Comparison of ENCODE assay signal across 19 cellular contexts in the genomic region with DNA sequence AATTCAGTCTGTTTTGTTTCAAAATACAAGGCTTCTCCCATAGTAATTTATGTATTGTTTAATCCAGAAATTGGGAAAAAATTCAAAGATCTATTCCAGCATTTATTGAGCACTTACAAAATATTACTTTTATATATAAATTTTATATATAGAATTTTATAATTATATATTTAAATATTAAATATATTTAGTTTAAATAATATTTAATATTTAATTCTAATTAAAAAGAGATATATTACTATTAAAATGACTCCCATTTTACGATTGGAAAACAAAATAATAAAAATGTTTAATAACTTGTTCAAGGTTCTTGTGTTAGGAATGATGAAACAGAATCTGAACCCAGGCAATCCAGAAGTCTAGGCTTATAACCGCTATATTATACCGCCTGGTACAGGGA. TPM values are rescaled to one million over a fixed set of nuclear protein-coding genes. Genes with fewer than 3 reads are reported as not detected.
DNase-seq lines count a peak whose midpoint lies in the region; ATAC-seq, FAIRE-seq and TF ChIP-seq lines count a peak whose summit lies in the region.
"Had no signal": no experiment of that assay in that cellular context is flagged by ENCODE, and none has a peak within 500 bp of the region (broad histone marks: within the 10 kb centered on the region; RNA-seq: fewer than 3 reads in every experiment).

No MANE protein-coding gene starts in this region.

- H3K27me3 Mint-ChIP-seq in WTC11 (ENCODE audit: low read depth): no peaks in the 10 kb centered on the region
- H3K27me3 Mint-ChIP-seq in endodermal cell (ENCODE audit: insufficient read depth): no peaks in the 10 kb centered on the region

- CTCF ChIA-PET in WTC11 (lab: Charles Lee): no interaction called here

- no peak overlapping the region for H3K27ac Mint-ChIP-seq in WTC11
- no peak overlapping the region for H3K27ac Mint-ChIP-seq in endodermal cell
- H3K27ac Mint-ChIP-seq: GM23338, H9 had no signal

- H3K4me1 Mint-ChIP-seq in WTC11 (peaks cover 9% of the 10 kb centered on the region), endodermal cell (no peaks in the 10 kb centered on the region)
- H3K4me1 Mint-ChIP-seq: CD4-positive, alpha-beta memory T cell; GM23338; H9 had no signal

- no peak overlapping the region for H3K9ac ChIP-seq in kidney (ENCODE audit: low read length in 2 of 2)
- no peak overlapping the region for H3K9ac ChIP-seq in endodermal cell (ENCODE audit: extremely low read depth, low read length, poor library complexity, severe bottlenecking)

- POLR2A ChIA-PET in WTC11 (lab: Charles Lee): no interaction called here

- FAIRE-seq in G401.6 (lab: Jason Lieb, UNC): peak; percentile 83
- FAIRE-seq in kidney (lab: Jason Lieb, UNC): peak; percentile 90
- FAIRE-seq: GM12892, GM19239 had no signal

- H3K36me3 ChIP-seq in kidney (ENCODE audit: control insufficient read depth in 1 of 2, insufficient read depth in 2 of 2, low read length in 2 of 2) (no peaks in the 10 kb centered on the region), endodermal cell (ENCODE audit: control insufficient read depth, insufficient read depth, low read length) (no peaks in the 10 kb centered on the region)

- H3K4me1 ChIP-seq in kidney (ENCODE audit: control insufficient read depth in 1 of 2, insufficient read depth in 1 of 2, low read depth in 1 of 2, low read length in 2 of 2): no peaks in the 10 kb centered on the region
- H3K4me1 ChIP-seq in endodermal cell (ENCODE audit: control insufficient read depth, insufficient read depth, low read length): no peaks in the 10 kb centered on the region

- H3K27me3 ChIP-seq in endodermal cell (ENCODE audit: control insufficient read depth, insufficient read depth, low read length, poor library complexity, severe bottlenecking): no peaks in the 10 kb centered on the region

- H3K27ac ChIP-seq in kidney (ENCODE audit: low read depth in 2 of 2, low read length in 2 of 2): no peak overlapping the region
- no peak overlapping the region for H3K27ac ChIP-seq in endodermal cell (ENCODE audit: low read depth, low read length)

- no peak for ATAC-seq in WTC11
- no peak for ATAC-seq in GM19328 (IDR thresholded peaks at IDR 0.05; ENCODE audit: unreplicated experiment)
- ATAC-seq in HG03159 (IDR thresholded peaks at IDR 0.05; ENCODE audit: unreplicated experiment): no peak
- ATAC-seq in GM18909 (IDR thresholded peaks at IDR 0.05; ENCODE audit: poor library complexity, unreplicated experiment): no peak
- ATAC-seq: GM23338, HCT116 had no signal

- H3K4me3 ChIP-seq in kidney (ENCODE audit: low read length in 2 of 2) (no peak overlapping the region), endodermal cell (ENCODE audit: low read length) (no peak overlapping the region)
- H3K4me3 ChIP-seq: GM23338 had no signal

- DNase-seq in WTC11 (ENCODE audit: low spot score) (no peak), kidney (no peak), endodermal cell (no peak)
- DNase-seq: 8988T; C1 segment of cervical spinal cord; Calu3; CD4-positive, alpha-beta memory T cell; COR-L47; DMS53; DMS79 treated with DMSO at 0.1 percent for 48 hours; H9 had no signal

- H3K9me3 ChIP-seq in kidney (ENCODE audit: control insufficient read depth in 1 of 2, low read length in 2 of 2) (no peaks in the 10 kb centered on the region), endodermal cell (ENCODE audit: control insufficient read depth, low read length) (no peaks in the 10 kb centered on the region)

- H3K4me3 Mint-ChIP-seq in WTC11 (no peak overlapping the region), endodermal cell (no peak overlapping the region)
- H3K4me3 Mint-ChIP-seq: CD4-positive, alpha-beta memory T cell; GM23338; H9 had no signal

- 93% methylated on average over 3 of the region's 3 CpGs for WGBS in endodermal cell (ENCODE audit: insufficient coverage in 1 of 2, insufficient read length in 1 of 2), 2 experiments

- H3K36me3 Mint-ChIP-seq in WTC11 (peaks cover 6% of the 10 kb centered on the region), endodermal cell (ENCODE audit: low read depth) (peaks cover 3% of the 10 kb centered on the region)
- H3K36me3 Mint-ChIP-seq: CD4-positive, alpha-beta memory T cell had no signal

- TF ChIP-seq CTCF in WTC11 (IDR thresholded peaks at IDR 0.05) (no peak), kidney (IDR thresholded peaks at IDR 0.05; ENCODE audit: borderline replicate concordance, extremely low read depth, insufficient read depth) (no peak), endodermal cell (conservative IDR thresholded peaks at IDR 0.05) (no peak)

- peaks cover 13% of the 10 kb centered on the region for H3K9me3 Mint-ChIP-seq in WTC11
- peaks cover 12% of the 10 kb centered on the region for H3K9me3 Mint-ChIP-seq in endodermal cell

- intact Hi-C loops in kidney (cut with DNase I): no loop called here

TF ChIP-seq in WTC11, 78 proteins besides CTCF, POLR2A, EP300 and RAD21:
- TF ChIP-seq HMGA2 (CRISPR knock-in tag; IDR thresholded peaks at IDR 0.05) (peak; percentile 96), ZNF317 (CRISPR knock-in tag; IDR thresholded peaks at IDR 0.05; ENCODE audit: borderline replicate concordance, low read depth) (no peak), GABPB1 (CRISPR knock-in tag; IDR thresholded peaks at IDR 0.05) (no peak)
TF ChIP-seq in WTC11: peak in this region for 1.

RNA-seq across cellular contexts. Expression of gene SESTD1, which starts 40.5 kb away (rescaled TPM):
- total RNA-seq in WTC11 (2021) (37.9 to 59.9 TPM (median 40.6 TPM) in 3 replicates), kidney (93.5 TPM), endodermal cell (10 to 100 TPM; 51.3 to 75.4 TPM)
- polyA plus RNA-seq in kidney (ENCODE audit: insufficient read depth, low read depth, low replicate concordance): 9.8 TPM
- polyA plus RNA-seq in endodermal cell (2013, experiment 1 of 2): 63.4 TPM
- polyA plus RNA-seq in endodermal cell (2013, experiment 2 of 2): 59.7 TPM
